8 cellular contexts compared by ENCODE assay signal in the genomic region with DNA sequence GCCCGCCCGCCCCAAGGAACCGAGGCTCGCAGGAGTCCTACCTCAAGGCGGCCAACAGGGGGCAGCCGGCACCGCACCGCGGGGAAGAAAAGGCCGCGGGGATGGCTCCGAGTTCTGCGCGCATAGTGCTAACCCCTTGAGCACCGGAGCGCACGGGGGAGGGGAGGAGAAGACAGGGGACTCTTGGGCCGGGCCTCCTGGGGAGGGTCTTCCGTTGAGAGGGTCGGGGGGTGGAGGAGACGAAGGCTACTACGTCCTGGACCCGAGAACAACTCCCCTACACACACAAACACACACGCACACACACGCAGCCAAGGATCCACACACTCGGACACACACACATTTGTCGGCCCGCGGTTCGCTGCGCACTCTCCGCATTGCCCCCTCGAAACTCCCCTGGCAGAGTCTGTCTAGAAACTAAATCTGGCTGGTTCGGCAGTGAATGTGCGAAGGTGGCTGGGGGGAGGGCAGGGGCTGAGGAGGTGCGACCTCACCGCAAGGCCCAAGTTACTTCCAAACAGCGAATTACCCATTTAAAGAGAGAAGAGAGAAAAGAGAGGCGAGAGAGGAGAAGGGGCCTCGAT. TPM values are rescaled to one million over a fixed set of nuclear protein-coding genes. Genes with fewer than 3 reads are reported as not detected.
A peak's percentile ranks its signal among the peaks of the same experiment; 100 is the strongest.
DNase-seq lines count a peak whose midpoint lies in the region; ATAC-seq, FAIRE-seq and TF ChIP-seq lines count a peak whose summit lies in the region.

No MANE protein-coding gene starts in this region.

- intact Hi-C loops in sigmoid colon (cut with DNase I), result loop anchor here (2.0 to 10.0 kb wide), 5 partner anchors 87 to 1010 kb away; no protein-coding TSS in a partner anchor

- TF ChIP-seq POLR2A in sigmoid colon (IDR thresholded peaks at IDR 0.05), result no peak

- DNase-seq in AG08395 (ENCODE audit: low spot score) (peak; percentile 70), GM18507 (ENCODE audit: extremely low spot score, insufficient read length, low read depth) (peak; percentile 62), NCI-H82 (lab: John Stamatoyannopoulos, UW) (peak; percentile 78), astrocyte of the spinal cord (ENCODE audit: low read depth, low spot score) (peak; percentile 91), hypothalamus (lab: John Stamatoyannopoulos, UW) (peak in 47 of 51 donors; percentile 19 to 82 (median 58)), sigmoid colon (peak; percentile 91), NCI-H2107 treated with DMSO at 0.1 percent for 48 hours (lab: John Stamatoyannopoulos, UW; ENCODE audit: unreplicated experiment) (no peak)

- H3K36me3 ChIP-seq in sigmoid colon, result no peaks in the 10 kb centered on the region

- in situ Hi-C loops in astrocyte of the spinal cord (cut with HindIII; ENCODE audit: low sequenced_read_pairs), result loop anchor here (25.0 kb wide), 1 partner anchor 598 kb away; no protein-coding TSS in a partner anchor

- TF ChIP-seq CTCF in astrocyte of the spinal cord (IDR thresholded peaks at IDR 0.05; ENCODE audit: low read depth, low read length) (peak; percentile 73), sigmoid colon (IDR thresholded peaks at IDR 0.05) (peak in 3 of 4 experiments; percentile 3 to 95 (median 45))

- H3K4me1 ChIP-seq in sigmoid colon, result peaks cover 0 to 45% (median 37%) of the 10 kb centered on the region in 4 donors

- H3K4me3 ChIP-seq in astrocyte of the spinal cord (ENCODE audit: low read depth, low read length) (peak overlapping the region; percentile 73), sigmoid colon (peak overlapping the region; percentile 50 to 86 (median 75))

- ATAC-seq in HG03175 (IDR thresholded peaks at IDR 0.05; ENCODE audit: unreplicated experiment), result peak; percentile 72

- 2 to 5% methylated on average over 40 of the region's 40 CpGs for WGBS in sigmoid colon, 2 donors

- peak overlapping the region; percentile 79 to 83 (median 82) for H3K27ac ChIP-seq in sigmoid colon

- no peaks in the 10 kb centered on the region for H3K9me3 ChIP-seq in sigmoid colon

- FAIRE-seq in GM18507 (lab: Jason Lieb, UNC), result no peak

- peaks cover 0 to 5% (median 0%) of the 10 kb centered on the region in 3 donors for H3K27me3 ChIP-seq in sigmoid colon

- TF ChIP-seq EP300 in sigmoid colon (IDR thresholded peaks at IDR 0.05), result no peak

RNA-seq across cellular contexts. Expression of gene WNT5A, which starts 1.8 kb away (rescaled TPM):
- 10 to 100 TPM in 2 of 4 donors, 1 to 10 TPM in 2; 3.9 to 11.9 (median 9.7) TPM for total RNA-seq in sigmoid colon
- 1 to 10 TPM in 1 of 3 donors, under 1 TPM in 2; under 0.01 to 2.0 (median 0.46) TPM for polyA plus RNA-seq in sigmoid colon
